1 cellular context compared by ENCODE assay signal in genomic region chr20:58716476-58717277, GRCh38.
TF ChIP-seq lines count a peak whose summit lies in the region.

No MANE protein-coding gene starts in this region.

TF ChIP-seq in HepG2, 621 proteins besides CTCF, POLR2A, EP300 and RAD21 (continued from another document and continues in another):
- TF ChIP-seq DBP (CRISPR knock-in tag; IDR thresholded peaks at IDR 0.05; ENCODE audit: not compliant biosample characterization): no peak
- TF ChIP-seq GZF1 (CRISPR knock-in tag; IDR thresholded peaks at IDR 0.05): no peak
- TF ChIP-seq ZNF451 (CRISPR knock-in tag; IDR thresholded peaks at IDR 0.05): 0 out of 2 replicates have a peak, but pooled peaks have one; percentile 30
- TF ChIP-seq HES4 (CRISPR knock-in tag; IDR thresholded peaks at IDR 0.05; ENCODE audit: borderline replicate concordance): peak; percentile 67; the same call in 1 of the 2 replicates
- TF ChIP-seq EZH2 (conservative IDR thresholded peaks at IDR 0.05; ENCODE audit: low read depth, low read length): no peak
- TF ChIP-seq ZNF839 (CRISPR knock-in tag; IDR thresholded peaks at IDR 0.05; ENCODE audit: borderline replicate concordance): 0 out of 2 replicates have a peak, but pooled peaks have one; percentile 55
- TF ChIP-seq UBTF (CRISPR knock-in tag; IDR thresholded peaks at IDR 0.05): peak; percentile 76
- TF ChIP-seq MAF1 (CRISPR knock-in tag; IDR thresholded peaks at IDR 0.05; ENCODE audit: borderline replicate concordance): no peak
- no peak for TF ChIP-seq AKNA (CRISPR knock-in tag; IDR thresholded peaks at IDR 0.05; ENCODE audit: borderline replicate concordance)
- no peak for TF ChIP-seq BCLAF1 (IDR thresholded peaks at IDR 0.05)
- peak; percentile 45 for TF ChIP-seq ZNF687 (CRISPR knock-in tag; IDR thresholded peaks at IDR 0.05)
- TF ChIP-seq XBP1 (CRISPR knock-in tag; IDR thresholded peaks at IDR 0.05): no peak
- TF ChIP-seq RBAK (CRISPR knock-in tag; IDR thresholded peaks at IDR 0.05): no peak
- peak; percentile 58; the same call in 1 of the 2 replicates for TF ChIP-seq ZNF724P (CRISPR knock-in tag; IDR thresholded peaks at IDR 0.05; ENCODE audit: borderline replicate concordance)
- TF ChIP-seq GATA4 (IDR thresholded peaks at IDR 0.05; ENCODE audit: borderline replicate concordance, low read depth): no peak
- TF ChIP-seq ZSCAN20 (CRISPR knock-in tag; IDR thresholded peaks at IDR 0.05; ENCODE audit: borderline replicate concordance): no peak
- TF ChIP-seq THAP7 (CRISPR knock-in tag; IDR thresholded peaks at IDR 0.05): 0 out of 2 replicates have a peak, but pooled peaks have one; percentile 66
- 0 out of 2 replicates have a peak, but pooled peaks have one; percentile 39 for TF ChIP-seq ZNF83 (CRISPR knock-in tag; IDR thresholded peaks at IDR 0.05; ENCODE audit: borderline replicate concordance)
- no peak for TF ChIP-seq ZNF563 (CRISPR knock-in tag; IDR thresholded peaks at IDR 0.05)
- TF ChIP-seq ZBTB10 (CRISPR knock-in tag; IDR thresholded peaks at IDR 0.05; ENCODE audit: borderline replicate concordance): 0 out of 2 replicates have a peak, but pooled peaks have one; percentile 61
- TF ChIP-seq GATAD2A (CRISPR knock-in tag; IDR thresholded peaks at IDR 0.05): no peak
- TF ChIP-seq ZSCAN5A (CRISPR knock-in tag; IDR thresholded peaks at IDR 0.05; ENCODE audit: borderline replicate concordance): no peak
- TF ChIP-seq SPEN (CRISPR knock-in tag; IDR thresholded peaks at IDR 0.05; ENCODE audit: low read depth): peak; percentile 63
- no peak for TF ChIP-seq ASH2L (IDR thresholded peaks at IDR 0.05; ENCODE audit: insufficient read length, low read depth, low read length)
- 0 out of 2 replicates have a peak, but pooled peaks have one; percentile 20 for TF ChIP-seq ZMYM4 (CRISPR knock-in tag; IDR thresholded peaks at IDR 0.05)
- no peak for TF ChIP-seq LRRFIP1 (CRISPR knock-in tag; conservative IDR thresholded peaks at IDR 0.05)
- no peak for TF ChIP-seq NKX3-1 (CRISPR knock-in tag; IDR thresholded peaks at IDR 0.05)
